ENCODE assay signal across 17 cellular contexts in genomic region chr10:71971311-71971731, GRCh38. TPM values are rescaled to one million over a fixed set of nuclear protein-coding genes. Genes with fewer than 3 reads are reported as not detected.
DNase-seq lines count a peak whose midpoint lies in the region; TF ChIP-seq lines count a peak whose summit lies in the region.
"Had no signal": no experiment of that assay in that cellular context is flagged by ENCODE, and none has a peak within 500 bp of the region (broad histone marks: within the 10 kb centered on the region; RNA-seq: fewer than 3 reads in every experiment).

No MANE protein-coding gene starts in this region.

- TF ChIP-seq CTCF in dorsolateral prefrontal cortex (IDR thresholded peaks at IDR 0.05 in 54 of 56, conservative IDR thresholded peaks at IDR 0.05 in 2 of 56; ENCODE audit: low read depth in 1 of 56, partially characterized antibody in 56 of 56) (no peak), osteocyte (IDR thresholded peaks at IDR 0.05) (no peak), tibial nerve (IDR thresholded peaks at IDR 0.05) (no peak)

- TF ChIP-seq POLR2A in tibial nerve (IDR thresholded peaks at IDR 0.05) = no peak

- no peak overlapping the region for H3K4me3 Mint-ChIP-seq in osteocyte (ENCODE audit: unreplicated experiment)
- H3K4me3 Mint-ChIP-seq: activated CD8-positive, alpha-beta memory T cell treated with anti-CD3 and anti-CD28 coated beads, Interleukin-2, amount 10 ng/mL, durations not matched to agents 7 days and 5 days; CD8-positive, alpha-beta T cell; central memory CD8-positive, alpha-beta T cell; WTC11 had no signal

- TF ChIP-seq EP300 in tibial nerve (IDR thresholded peaks at IDR 0.05) = no peak

- peaks cover 96% of the 10 kb centered on the region for H3K4me1 Mint-ChIP-seq in osteocyte (ENCODE audit: unreplicated experiment)

- no peaks in the 10 kb centered on the region for H3K36me3 ChIP-seq in tibial nerve

- peak overlapping the region; percentile 68 for H3K27ac Mint-ChIP-seq in osteocyte (ENCODE audit: unreplicated experiment)
- H3K27ac Mint-ChIP-seq: activated CD8-positive, alpha-beta memory T cell treated with anti-CD3 and anti-CD28 coated beads, Interleukin-2, amount 10 ng/mL, durations not matched to agents 7 days and 5 days; CD8-positive, alpha-beta T cell had no signal

- DNase-seq in NCI-H1694 treated with DMSO at 0.1 percent for 48 hours (lab: John Stamatoyannopoulos, UW) = peak; percentile 18
- DNase-seq in NCI-H1694 (lab: John Stamatoyannopoulos, UW) = no peak
- peak in 2 of 10 donors; percentile 55 to 57 for DNase-seq in dorsolateral prefrontal cortex
- no peak for DNase-seq in osteocyte (ENCODE audit: extremely low spot score, unreplicated experiment)
- DNase-seq in tibial nerve (ENCODE audit: low spot score in 2 of 2) = no peak
- no peak for DNase-seq in OCI-M2 (lab: John Stamatoyannopoulos, UW; ENCODE audit: unreplicated experiment)
- DNase-seq in NK-92 treated with Interleukin-12 subunit alpha and Interleukin-12 subunit beta, amount 100 ng/mL, for 24 hours (lab: John Stamatoyannopoulos, UW) = no peak
- no peak for DNase-seq in NCI-H128 (lab: John Stamatoyannopoulos, UW; ENCODE audit: unreplicated experiment)
- DNase-seq: activated CD8-positive, alpha-beta memory T cell treated with anti-CD3 and anti-CD28 coated beads, Interleukin-2, amount 10 ng/mL, durations not matched to agents 7 days and 5 days; activated naive CD4-positive, alpha-beta T cell; CD8-positive, alpha-beta T cell; mesendoderm; stimulated activated CD4-positive, alpha-beta T cell treated with anti-CD3 and anti-CD28 coated beads, Interleukin-2, amount 100 ng/mL, for 48 hours had no signal

- WGBS in tibial nerve, 2 donors = 47 to 59% methylated on average over 13 of the region's 13 CpGs

- H3K27ac ChIP-seq in dorsolateral prefrontal cortex (peak overlapping the region; percentile 52 to 100 (median 96)), tibial nerve (peak overlapping the region; percentile 66 to 99 (median 85))
- H3K27ac ChIP-seq: 22Rv1, parathyroid adenoma had no signal

- H3K9me3 Mint-ChIP-seq in osteocyte (ENCODE audit: unreplicated experiment) = no peaks in the 10 kb centered on the region
- H3K9me3 Mint-ChIP-seq: CD8-positive, alpha-beta T cell; central memory CD8-positive, alpha-beta T cell; WTC11 had no signal

- H3K4me3 ChIP-seq in dorsolateral prefrontal cortex = peak overlapping the region in 8 of 59 donors; percentile 5 to 32 (median 12)
- H3K4me3 ChIP-seq in tibial nerve = peak overlapping the region in 3 of 4 donors; percentile 11 to 35 (median 12)

- H3K9me3 ChIP-seq in tibial nerve = no peaks in the 10 kb centered on the region

- intact Hi-C loops in dorsolateral prefrontal cortex (cut with DNase I) = no loop called here

- peaks cover 2% of the 10 kb centered on the region for H3K36me3 Mint-ChIP-seq in osteocyte (ENCODE audit: unreplicated experiment)
- H3K36me3 Mint-ChIP-seq: activated CD8-positive, alpha-beta memory T cell treated with anti-CD3 and anti-CD28 coated beads, Interleukin-2, amount 10 ng/mL, durations not matched to agents 7 days and 5 days; CD8-positive, alpha-beta T cell; WTC11 had no signal

- H3K27me3 Mint-ChIP-seq in osteocyte (ENCODE audit: unreplicated experiment) = no peaks in the 10 kb centered on the region

- H3K27me3 ChIP-seq in dorsolateral prefrontal cortex = no peaks in the 10 kb centered on the region
- H3K27me3 ChIP-seq in tibial nerve = no peaks in the 10 kb centered on the region

- H3K4me1 ChIP-seq in tibial nerve = peaks cover 0 to 100% (median 85%) of the 10 kb centered on the region in 4 donors
- H3K4me1 ChIP-seq: parathyroid adenoma had no signal

RNA-seq across cellular contexts. Expression of gene CHST3, which starts 7.1 kb away (rescaled TPM):
- total RNA-seq in dorsolateral prefrontal cortex (10 to 100 TPM in 108 of 120 experiments, 1 to 10 TPM in 12; 7.0 to 62.9 (median 19.6) TPM), osteocyte (35.0 and 40.9 TPM in 2 replicates), tibial nerve (10 to 100 TPM; 41.2 to 56.4 (median 47.4) TPM)
- total RNA-seq: CD8-positive, alpha-beta T cell had no signal
